In the genomic region with DNA sequence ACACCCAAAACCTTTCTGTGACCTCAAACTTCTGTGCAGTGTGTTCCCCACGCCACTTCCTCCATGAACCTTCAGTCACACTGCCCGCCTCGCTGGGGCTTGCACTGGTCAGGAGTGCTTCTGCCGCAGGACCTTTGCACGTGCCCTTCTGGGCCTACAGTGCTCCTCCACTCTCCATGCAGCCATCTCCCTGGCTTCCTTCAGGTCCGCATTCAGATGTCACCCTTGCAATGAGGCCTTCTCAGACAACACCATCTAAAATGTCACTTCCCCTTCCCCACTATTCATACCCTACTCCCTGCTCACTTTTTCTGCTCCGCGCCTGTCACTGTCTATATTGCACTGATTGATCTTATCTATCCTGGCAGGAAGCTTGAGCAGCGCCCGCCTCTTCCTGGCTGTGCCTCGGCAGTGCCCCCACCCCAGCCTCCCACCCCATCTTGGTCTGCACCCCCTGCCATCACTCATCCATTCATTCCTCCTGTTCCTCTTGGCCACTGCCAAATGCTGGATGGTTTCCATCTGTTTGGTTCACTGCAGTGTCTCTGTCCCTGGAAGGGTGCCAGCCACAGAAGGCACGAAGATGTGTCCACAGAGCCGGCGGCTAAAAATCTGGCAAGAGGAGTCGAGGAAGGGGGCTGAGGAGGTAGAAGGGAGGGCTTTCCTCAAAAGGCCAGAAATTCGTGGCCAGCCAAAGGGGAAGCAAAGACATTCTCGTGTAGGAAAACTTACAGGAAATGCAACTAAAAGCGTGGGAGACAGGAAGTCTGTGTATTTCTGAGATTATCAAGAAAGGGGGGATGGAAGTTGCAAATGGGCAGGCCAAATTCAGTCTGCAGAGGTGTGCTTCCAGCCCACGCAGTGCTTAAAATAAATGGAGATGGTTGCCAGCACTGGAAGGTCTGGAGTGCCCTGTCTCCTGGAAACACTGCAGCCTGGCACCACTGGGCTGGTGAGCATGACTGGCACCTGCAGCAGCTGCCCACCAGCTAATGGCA, we compare ENCODE assay signal across 8 cellular contexts. TPM values are rescaled to one million over a fixed set of nuclear protein-coding genes. Genes with fewer than 3 reads are reported as not detected.
DNase-seq lines count a peak whose midpoint lies in the region; ATAC-seq and TF ChIP-seq lines count a peak whose summit lies in the region.

No MANE protein-coding gene starts in this region.

- DNase-seq in AG10803 (ENCODE audit: low read depth): peak; percentile 87
- DNase-seq in Jurkat, Clone E6-1 (ENCODE audit: low read depth, low spot score): peak; percentile 71
- DNase-seq in activated T-cell treated with anti-CD3 and anti-CD28 coated beads, Interleukin-2, amount 50 U/mL, for 4 hours: peak; percentile 16
- DNase-seq in fibroblast of peridontal ligament (ENCODE audit: extremely low read depth): peak; percentile 64
- DNase-seq in pons (ENCODE audit: low spot score): peak; percentile 94

- H3K27me3 Mint-ChIP-seq in activated T-cell treated with anti-CD3 and anti-CD28 coated beads, Interleukin-2, amount 50 U/mL, for 4 hours (ENCODE audit: low read depth): no peaks in the 10 kb centered on the region

- peak overlapping the region; percentile 72 for H3K4me3 Mint-ChIP-seq in activated T-cell treated with anti-CD3 and anti-CD28 coated beads, Interleukin-2, amount 50 U/mL, for 4 hours

- H3K4me1 Mint-ChIP-seq in activated T-cell treated with anti-CD3 and anti-CD28 coated beads, Interleukin-2, amount 50 U/mL, for 4 hours (ENCODE audit: low read depth): peaks cover 81% of the 10 kb centered on the region

- TF ChIP-seq CTCF in AG10803 (conservative IDR thresholded peaks at IDR 0.05; ENCODE audit: low read length): no peak

- peak; percentile 46 to 49 for ATAC-seq in activated T-cell treated with anti-CD3 and anti-CD28 coated beads, Interleukin-2, amount 50 U/mL, for 4 hours
- no peak for ATAC-seq in HG02678 (IDR thresholded peaks at IDR 0.05; ENCODE audit: unreplicated experiment)
- ATAC-seq in HG02970 (IDR thresholded peaks at IDR 0.05; ENCODE audit: low FRiP score, unreplicated experiment): no peak
- no peak for ATAC-seq in HG03039 (IDR thresholded peaks at IDR 0.05; ENCODE audit: unreplicated experiment)

- H3K36me3 Mint-ChIP-seq in activated T-cell treated with anti-CD3 and anti-CD28 coated beads, Interleukin-2, amount 50 U/mL, for 4 hours (ENCODE audit: insufficient read depth): peaks cover 22% of the 10 kb centered on the region

- no peak overlapping the region for H3K4me3 ChIP-seq in AG10803 (ENCODE audit: low read length)
- H3K4me3 ChIP-seq in Jurkat, Clone E6-1 (ENCODE audit: low read length): peak overlapping the region; percentile 38

- H3K9me3 Mint-ChIP-seq in activated T-cell treated with anti-CD3 and anti-CD28 coated beads, Interleukin-2, amount 50 U/mL, for 4 hours: no peaks in the 10 kb centered on the region

RNA-seq across cellular contexts. Expression of a gene that starts 27.5 kb away (rescaled TPM):
- 21.4 TPM for polyA plus RNA-seq in Jurkat, Clone E6-1 (2012; ENCODE audit: insufficient read depth, insufficient read length)
- 10 to 100 TPM; 22.9 to 27.8 (median 24.2) TPM for total RNA-seq in activated T-cell treated with anti-CD3 and anti-CD28 coated beads, Interleukin-2, amount 50 U/mL, for 4 hours

Comparison
In these comparisons a context has a peak if more than half of its experiments do, and no peak if none do; other contexts are left out.
1. DNase-seq: peak in every context shown above with its lines; median percentile 94 in pons; 87 in AG10803; 71 in Jurkat, Clone E6-1; 64 in fibroblast of peridontal ligament; 16 in activated T-cell treated with anti-CD3 and anti-CD28 coated beads, Interleukin-2, amount 50 U/mL, for 4 hours.
2. ATAC-seq: peak in activated T-cell treated with anti-CD3 and anti-CD28 coated beads, Interleukin-2, amount 50 U/mL, for 4 hours (2 of 2); none in HG02678 (single experiment), HG02970 (single experiment) and HG03039 (single experiment).